ENCODE assay signal across 2 cellular contexts in the genomic region with DNA sequence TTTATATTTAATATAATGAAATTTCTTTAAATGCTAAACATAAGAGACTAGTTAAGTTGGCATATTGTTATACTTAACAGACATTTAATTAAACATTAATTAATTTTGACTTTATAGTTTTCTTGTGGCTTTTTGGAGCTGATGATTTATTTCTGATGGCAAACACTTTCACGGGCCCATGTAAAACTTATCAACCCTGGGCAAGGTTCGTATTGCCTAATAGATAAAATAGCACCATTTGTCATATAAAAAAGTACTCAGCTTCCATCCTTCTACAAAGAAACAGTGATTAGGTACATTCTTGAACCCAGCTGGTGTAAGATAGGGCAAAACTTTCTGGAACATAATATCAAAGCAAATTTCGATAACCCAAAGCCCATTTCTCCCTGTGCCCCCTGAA.
TF ChIP-seq lines count a peak whose summit lies in the region.

No MANE protein-coding gene starts in this region.

TF ChIP-seq in liver, 16 proteins besides CTCF, POLR2A, EP300 and RAD21 (continued from another document):
- TF ChIP-seq, protein P1, sequence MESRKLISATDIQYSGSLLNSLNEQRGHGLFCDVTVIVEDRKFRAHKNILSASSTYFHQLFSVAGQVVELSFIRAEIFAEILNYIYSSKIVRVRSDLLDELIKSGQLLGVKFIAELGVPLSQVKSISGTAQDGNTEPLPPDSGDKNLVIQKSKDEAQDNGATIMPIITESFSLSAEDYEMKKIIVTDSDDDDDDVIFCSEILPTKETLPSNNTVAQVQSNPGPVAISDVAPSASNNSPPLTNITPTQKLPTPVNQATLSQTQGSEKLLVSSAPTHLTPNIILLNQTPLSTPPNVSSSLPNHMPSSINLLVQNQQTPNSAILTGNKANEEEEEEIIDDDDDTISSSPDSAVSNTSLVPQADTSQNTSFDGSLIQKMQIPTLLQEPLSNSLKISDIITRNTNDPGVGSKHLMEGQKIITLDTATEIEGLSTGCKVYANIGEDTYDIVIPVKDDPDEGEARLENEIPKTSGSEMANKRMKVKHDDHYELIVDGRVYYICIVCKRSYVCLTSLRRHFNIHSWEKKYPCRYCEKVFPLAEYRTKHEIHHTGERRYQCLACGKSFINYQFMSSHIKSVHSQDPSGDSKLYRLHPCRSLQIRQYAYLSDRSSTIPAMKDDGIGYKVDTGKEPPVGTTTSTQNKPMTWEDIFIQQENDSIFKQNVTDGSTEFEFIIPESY (IDR thresholded peaks at IDR 0.05) = no peak

TF ChIP-seq in HepG2, 621 proteins besides CTCF, POLR2A, EP300 and RAD21:
- TF ChIP-seq, protein P2, sequence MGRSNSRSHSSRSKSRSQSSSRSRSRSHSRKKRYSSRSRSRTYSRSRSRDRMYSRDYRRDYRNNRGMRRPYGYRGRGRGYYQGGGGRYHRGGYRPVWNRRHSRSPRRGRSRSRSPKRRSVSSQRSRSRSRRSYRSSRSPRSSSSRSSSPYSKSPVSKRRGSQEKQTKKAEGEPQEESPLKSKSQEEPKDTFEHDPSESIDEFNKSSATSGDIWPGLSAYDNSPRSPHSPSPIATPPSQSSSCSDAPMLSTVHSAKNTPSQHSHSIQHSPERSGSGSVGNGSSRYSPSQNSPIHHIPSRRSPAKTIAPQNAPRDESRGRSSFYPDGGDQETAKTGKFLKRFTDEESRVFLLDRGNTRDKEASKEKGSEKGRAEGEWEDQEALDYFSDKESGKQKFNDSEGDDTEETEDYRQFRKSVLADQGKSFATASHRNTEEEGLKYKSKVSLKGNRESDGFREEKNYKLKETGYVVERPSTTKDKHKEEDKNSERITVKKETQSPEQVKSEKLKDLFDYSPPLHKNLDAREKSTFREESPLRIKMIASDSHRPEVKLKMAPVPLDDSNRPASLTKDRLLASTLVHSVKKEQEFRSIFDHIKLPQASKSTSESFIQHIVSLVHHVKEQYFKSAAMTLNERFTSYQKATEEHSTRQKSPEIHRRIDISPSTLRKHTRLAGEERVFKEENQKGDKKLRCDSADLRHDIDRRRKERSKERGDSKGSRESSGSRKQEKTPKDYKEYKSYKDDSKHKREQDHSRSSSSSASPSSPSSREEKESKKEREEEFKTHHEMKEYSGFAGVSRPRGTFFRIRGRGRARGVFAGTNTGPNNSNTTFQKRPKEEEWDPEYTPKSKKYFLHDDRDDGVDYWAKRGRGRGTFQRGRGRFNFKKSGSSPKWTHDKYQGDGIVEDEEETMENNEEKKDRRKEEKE (IDR thresholded peaks at IDR 0.05) = no peak
- TF ChIP-seq HOXA9 (CRISPR knock-in tag; IDR thresholded peaks at IDR 0.05; ENCODE audit: borderline replicate concordance) = no peak
- TF ChIP-seq CENPT (CRISPR knock-in tag; IDR thresholded peaks at IDR 0.05; ENCODE audit: low read depth) = no peak
